8 cellular contexts compared by ENCODE assay signal in genomic region chr14:65412189-65412846, GRCh38. TPM values are rescaled to one million over a fixed set of nuclear protein-coding genes. Genes with fewer than 3 reads are reported as not detected.
DNase-seq lines count a peak whose midpoint lies in the region; ATAC-seq, FAIRE-seq and TF ChIP-seq lines count a peak whose summit lies in the region.

TSS of gene FUT8 (plus strand) at chr14:65412730. CDS start at chr14:65561564, 148,834 bp downstream.

- TF ChIP-seq POLR2A in HepG2 (IDR thresholded peaks at IDR 0.05; ENCODE audit: insufficient read depth in 1 of 2, low read depth in 2 of 2, low read length in 2 of 2): peak; percentile 63 to 70; a peak in 3 of 4 replicates

- peak; percentile 91 to 97 (median 95) for DNase-seq in CD4-positive, alpha-beta memory T cell
- DNase-seq in NCI-H774 (lab: John Stamatoyannopoulos, UW): peak; percentile 88
- DNase-seq in activated CD4-positive, alpha-beta T cell treated with anti-CD3 and anti-CD28 coated beads, Interleukin-2, amount 50 U/mL, for 48 hours: peak; percentile 95 to 96
- DNase-seq in dermis blood vessel endothelial cell: peak; percentile 96
- peak; percentile 81 for DNase-seq in HepG2 (ENCODE audit: low spot score)
- DNase-seq in stimulated activated CD4-positive, alpha-beta T cell treated with anti-CD3 and anti-CD28 coated beads, Interleukin-4, amount 100 ng/mL, for 1 hour: peak; percentile 97

- H3K27ac ChIP-seq in CD4-positive, alpha-beta memory T cell (ENCODE audit: low read depth, low read length): peak within 1 kb of the TSS; percentile 79
- H3K27ac ChIP-seq in HepG2 (ENCODE audit: extremely low read length, insufficient read depth, low read length): peak within 1 kb of the TSS; percentile 59

- peak within 1 kb of the TSS; percentile 99 for H3K4me2 ChIP-seq in HepG2 (ENCODE audit: low read depth, low read length)

- peak; percentile 91 for TF ChIP-seq RAD21 in HepG2 (CRISPR knock-in tag; IDR thresholded peaks at IDR 0.05)

- in situ Hi-C loops in HepG2 (cut with HindIII; ENCODE audit: extremely low pct_ligation_motif_present, low pct_unique_long_range_greater_than_20kb): loop anchor here (5.0 to 10.0 kb wide), 3 partner anchors 185 to 542 kb away; no protein-coding TSS in a partner anchor

- H3K27me3 ChIP-seq in CD4-positive, alpha-beta memory T cell (ENCODE audit: insufficient read depth, low read length): no peaks in the 10 kb centered on the region
- no peaks in the 10 kb centered on the region for H3K27me3 ChIP-seq in HepG2 (ENCODE audit: control insufficient read depth in 1 of 2, insufficient read depth in 2 of 2, low read length in 2 of 2)

- TF ChIP-seq EP300 in HepG2 (IDR thresholded peaks at IDR 0.05; ENCODE audit: low read depth in 2 of 2, low read length in 2 of 2) (0 out of 4 replicates have a peak, but pooled peaks of 1 of the 2 experiments have one; percentile 13), HepG2 (CRISPR knock-in tag; IDR thresholded peaks at IDR 0.05; ENCODE audit: borderline replicate concordance) (0 out of 2 replicates have a peak, but pooled peaks have one; percentile 24)

- FAIRE-seq in HepG2 (lab: Jason Lieb, UNC): no peak

- H3K9me3 ChIP-seq in CD4-positive, alpha-beta memory T cell (ENCODE audit: control insufficient read depth in 1 of 2, low read length in 2 of 2): no peaks in the 10 kb centered on the region
- no peaks in the 10 kb centered on the region for H3K9me3 ChIP-seq in HepG2 (ENCODE audit: low read length)

- H2AFZ ChIP-seq in HepG2 (ENCODE audit: low read length): peak within 1 kb of the TSS; percentile 61

- H3K36me3 Mint-ChIP-seq in CD4-positive, alpha-beta memory T cell: peaks cover 0 to 10% of the 10 kb centered on the region in 2 donors

- no peaks in the 10 kb centered on the region for H4K20me1 ChIP-seq in HepG2 (ENCODE audit: insufficient read depth, low read length)

- H3K4me1 Mint-ChIP-seq in CD4-positive, alpha-beta memory T cell: peaks cover 28 to 46% (median 35%) of the 10 kb centered on the region in 4 donors

- H3K36me3 ChIP-seq in CD4-positive, alpha-beta memory T cell (ENCODE audit: insufficient read depth, low read length): no peaks in the 10 kb centered on the region
- H3K36me3 ChIP-seq in HepG2 (replicated peaks in 1 of 2; ENCODE audit: control insufficient read depth in 1 of 2, insufficient read depth in 2 of 2, low read length in 2 of 2): no peaks in the 10 kb centered on the region

- TSS peak; percentile 75 for BruUV-seq in HepG2 (replicated peaks; lab: Mats Ljungman, UMichigan)

- H3K4me1 ChIP-seq in CD4-positive, alpha-beta memory T cell (ENCODE audit: insufficient read depth, low read length): peaks cover 35% of the 10 kb centered on the region
- H3K4me1 ChIP-seq in HepG2 (ENCODE audit: insufficient read depth, low read length): peaks cover 23% of the 10 kb centered on the region

- H3K9ac ChIP-seq in HepG2 (ENCODE audit: insufficient read depth, low read depth, low read length): peak within 1 kb of the TSS; percentile 77

- H3K27me3 Mint-ChIP-seq in CD4-positive, alpha-beta memory T cell: no peaks in the 10 kb centered on the region

- peak within 1 kb of the TSS; percentile 97 to 100 (median 99) for H3K4me3 Mint-ChIP-seq in CD4-positive, alpha-beta memory T cell

- H3K79me2 ChIP-seq in HepG2 (ENCODE audit: insufficient read depth, low read length): peaks cover 18% of the 10 kb centered on the region

- peak within 1 kb of the TSS; percentile 93 to 97 for H3K4me3 ChIP-seq in CD4-positive, alpha-beta memory T cell (ENCODE audit: low read length in 2 of 2)
- peak within 1 kb of the TSS; percentile 86 to 94 (median 93) for H3K4me3 ChIP-seq in HepG2 (replicated peaks in 1 of 3; ENCODE audit: insufficient read depth in 1 of 3, low read depth in 2 of 3, low read length in 3 of 3)

- H3K9me3 Mint-ChIP-seq in CD4-positive, alpha-beta memory T cell: no peaks in the 10 kb centered on the region

- ATAC-seq in GM19438 (IDR thresholded peaks at IDR 0.05; ENCODE audit: low read depth, unreplicated experiment): peak; percentile 56
- peak; percentile 68 for ATAC-seq in HG03571 (IDR thresholded peaks at IDR 0.05; ENCODE audit: unreplicated experiment)
- ATAC-seq in HepG2: peak; percentile 92

- WGBS in HepG2 (ENCODE audit: low lambda C conversion rate): under 1% methylated on average over 36 of the region's 74 CpGs

- peak within 1 kb of the TSS; percentile 80 to 99 (median 98) for H3K27ac Mint-ChIP-seq in CD4-positive, alpha-beta memory T cell

- intact Hi-C loops in CD4-positive, alpha-beta memory T cell (cut with micrococcal nuclease): loop anchor here (1.0 to 10.0 kb wide), 9 partner anchors 124 to 1870 kb away; partner anchors contain the start of genes CHURC1, FNTB, GPHN and MAX
- intact Hi-C loops in HepG2 (cut with micrococcal nuclease; ENCODE audit: unreplicated experiment): loop anchor here (2.0 to 10.0 kb wide), 3 partner anchors 186 to 662 kb away; no protein-coding TSS in a partner anchor

- peak; percentile 88 for TF ChIP-seq CTCF in HepG2 (CRISPR knock-in tag; IDR thresholded peaks at IDR 0.05)

- POLR2A ChIA-PET in CD4-positive, alpha-beta memory T cell (lab: Charles Lee; ENCODE audit: partially characterized antibody): interaction anchor here (0.6 to 5.7 kb wide), 38 partner anchors 10 to 1947 kb away, joined by 3 to 76 read pairs (median 5); partner anchors contain the start of genes ATP6V1D, FNTB, MAX and ZBTB1
- POLR2A ChIA-PET in HepG2 (lab: Yijun Ruan, JAX): interaction anchor here (0.6 to 2.7 kb wide), 20 partner anchors 12 to 310 kb away, joined by 3 to 26 read pairs (median 6); partner anchors contain the start of gene MAX

- CTCF ChIA-PET in CD4-positive, alpha-beta memory T cell (lab: Charles Lee; ENCODE audit: partially characterized antibody): interaction anchor here (0.8 to 10.6 kb wide), 29 partner anchors 15 to 663 kb away, joined by 3 to 150 read pairs (median 5); no protein-coding TSS in a partner anchor
- CTCF ChIA-PET in HepG2 (lab: Yijun Ruan, JAX; ENCODE audit: low intra/inter-chr PET ratio, low total read pairs): interaction anchor here (1.3 to 2.8 kb wide), 2 partner anchors 189 to 413 kb away, joined by 3 to 10 read pairs; no protein-coding TSS in a partner anchor

TF ChIP-seq in HepG2, 621 proteins besides CTCF, POLR2A, EP300 and RAD21 (continues in another document):
- peak; percentile 75 to 93; a peak in 3 of 4 replicates for TF ChIP-seq HMGXB4 (CRISPR knock-in tag; IDR thresholded peaks at IDR 0.05; ENCODE audit: borderline replicate concordance in 1 of 2, low read depth in 1 of 2)
- TF ChIP-seq ZFP36L1 (CRISPR knock-in tag; IDR thresholded peaks at IDR 0.05): no peak
- no peak for TF ChIP-seq ZNF180 (CRISPR knock-in tag; IDR thresholded peaks at IDR 0.05; ENCODE audit: borderline replicate concordance, low read depth)
- TF ChIP-seq THAP8 (CRISPR knock-in tag; IDR thresholded peaks at IDR 0.05; ENCODE audit: borderline replicate concordance): peak; percentile 74
- TF ChIP-seq CENPX (CRISPR knock-in tag; IDR thresholded peaks at IDR 0.05): no peak
- TF ChIP-seq PRPF4 (IDR thresholded peaks at IDR 0.05; ENCODE audit: low read depth, low read length, poor library complexity, severe bottlenecking): no peak
- TF ChIP-seq FOXA3 (CRISPR knock-in tag; IDR thresholded peaks at IDR 0.05): peak; percentile 65
- no peak for TF ChIP-seq ZNF841 (CRISPR knock-in tag; IDR thresholded peaks at IDR 0.05; ENCODE audit: borderline replicate concordance)

RNA-seq across cellular contexts. Expression of gene FUT8, which starts in this region (rescaled TPM):
- 10 to 100 TPM; 49.3 to 51.0 TPM for total RNA-seq in CD4-positive, alpha-beta memory T cell
- 10 to 100 TPM; 10.6 to 15.1 TPM for polyA plus RNA-seq in CD4-positive, alpha-beta memory T cell
- 15.0 and 15.1 TPM in 2 replicates for total RNA-seq in dermis blood vessel endothelial cell
- total RNA-seq in HepG2 (2016; rRNA removed; fragmentation: Illumina TruSeq; extraction: Trizol): 14.9 and 17.5 TPM in 2 replicates
- 27.3 and 31.5 TPM in 2 replicates for total RNA-seq in HepG2 (2016; cell fraction: cytosol; rRNA removed; fragmentation: Illumina TruSeq; extraction: Trizol; ENCODE audit: low read depth)
- total RNA-seq in HepG2 (2016; cell fraction: insoluble cytoplasmic fraction; rRNA removed; fragmentation: Illumina TruSeq; extraction: Trizol): 16.8 and 18.2 TPM in 2 replicates
- 16.1 and 17.6 TPM in 2 replicates for total RNA-seq in HepG2 (2016; cell fraction: membrane; rRNA removed; fragmentation: Illumina TruSeq; extraction: Trizol)
- 20.6 and 24.1 TPM in 2 replicates for total RNA-seq in HepG2 (2016; cell fraction: nucleus; rRNA removed; fragmentation: Illumina TruSeq; extraction: Trizol)
- polyA plus RNA-seq in HepG2 (2011; rRNA removed): 7.3 and 9.3 TPM in 2 replicates
- 6.1 and 8.1 TPM in 2 replicates for polyA plus RNA-seq in HepG2 (2011; cell fraction: cytosol; rRNA removed)
- 2.8 and 3.7 TPM in 2 replicates for polyA plus RNA-seq in HepG2 (2011; cell fraction: nucleus; rRNA removed)
- 5.4 and 7.4 TPM in 2 replicates for polyA plus RNA-seq in HepG2 (2012)
- 1.4 and 1.9 TPM in 2 replicates for polyA plus RNA-seq in HepG2 (2016; cell fraction: cytosol; fragmentation: Illumina TruSeq; extraction: Trizol; ENCODE audit: low read depth)
- polyA plus RNA-seq in HepG2 (2016; cell fraction: insoluble cytoplasmic fraction; fragmentation: Illumina TruSeq; extraction: Trizol; ENCODE audit: low read depth): 11.2 and 11.7 TPM in 2 replicates
- 5.5 and 6.3 TPM in 2 replicates for polyA plus RNA-seq in HepG2 (2016; cell fraction: membrane; fragmentation: Illumina TruSeq; extraction: Trizol; ENCODE audit: low read depth)
- polyA plus RNA-seq in HepG2 (2016; cell fraction: nucleus; fragmentation: Illumina TruSeq; extraction: Trizol; ENCODE audit: insufficient read depth, low read depth): 14.0 and 14.3 TPM in 2 replicates
- polyA minus RNA-seq in HepG2 (2011; rRNA and poly(A)+ RNA removed; ENCODE audit: low replicate concordance): 10.7 and 14.3 TPM in 2 replicates
- polyA minus RNA-seq in HepG2 (2011; cell fraction: cytosol; rRNA and poly(A)+ RNA removed): 8.0 and 10.0 TPM in 2 replicates
- polyA minus RNA-seq in HepG2 (2011; cell fraction: nucleus; rRNA and poly(A)+ RNA removed): 21.5 and 25.2 TPM in 2 replicates

Comparison
In these comparisons a context has a peak if more than half of its experiments do, and no peak if none do; other contexts are left out.
1. Peak in every context shown above with its lines: DNase-seq, ATAC-seq, H3K4me3 ChIP-seq and H3K27ac ChIP-seq.